Comparison of ENCODE assay signal across 22 cellular contexts in the genomic region with DNA sequence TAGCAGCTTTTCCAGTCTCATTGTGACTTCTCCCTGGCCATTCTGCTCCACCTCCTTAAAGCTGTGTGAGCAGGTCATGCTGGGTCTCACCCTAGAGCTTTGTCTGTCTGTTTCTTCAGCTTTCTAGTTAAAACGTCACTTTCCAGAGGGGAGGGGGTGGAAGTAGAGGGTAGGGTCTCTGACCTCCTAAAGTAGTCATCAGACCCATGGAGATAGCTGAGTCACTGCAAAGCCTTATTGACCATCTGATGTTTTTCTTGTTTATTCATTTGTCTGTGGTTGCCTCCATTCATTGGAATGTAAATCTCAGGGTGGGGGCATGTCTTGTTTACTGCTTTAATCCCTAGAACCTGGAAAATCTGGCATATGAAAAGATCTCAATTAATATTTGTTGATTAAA. TPM values are rescaled to one million over a fixed set of nuclear protein-coding genes. Genes with fewer than 3 reads are reported as not detected.
DNase-seq lines count a peak whose midpoint lies in the region; ATAC-seq, FAIRE-seq and TF ChIP-seq lines count a peak whose summit lies in the region.
"Had no signal": no experiment of that assay in that cellular context is flagged by ENCODE, and none has a peak within 500 bp of the region (broad histone marks: within the 10 kb centered on the region; RNA-seq: fewer than 3 reads in every experiment).

No MANE protein-coding gene starts in this region.

- peaks cover 4% of the 10 kb centered on the region for H3K4me1 ChIP-seq in HUES64 (ENCODE audit: insufficient read depth, low read length)
- peaks cover 10% of the 10 kb centered on the region for H3K4me1 ChIP-seq in astrocyte (ENCODE audit: insufficient read depth, low read length)
- no peaks in the 10 kb centered on the region for H3K4me1 ChIP-seq in A673 (ENCODE audit: insufficient read depth, low read length, poor library complexity, severe bottlenecking)
- H3K4me1 ChIP-seq in osteoblast (ENCODE audit: insufficient read depth, low read length) = peaks cover 3% of the 10 kb centered on the region
- H3K4me1 ChIP-seq: vagina had no signal

- H2AFZ ChIP-seq in astrocyte (ENCODE audit: low read depth, low read length) = no peak overlapping the region
- H2AFZ ChIP-seq in osteoblast (ENCODE audit: low read length) = no peak overlapping the region

- no peak overlapping the region for H3K9ac ChIP-seq in HUES64 (ENCODE audit: low read depth, low read length)
- H3K9ac ChIP-seq in astrocyte (ENCODE audit: low read length) = no peak overlapping the region

- peak overlapping the region; percentile 47 for H3K27ac Mint-ChIP-seq in astrocyte (ENCODE audit: unreplicated experiment)
- H3K27ac Mint-ChIP-seq in stimulated activated naive B cell treated with anti-CD40 and anti-IgM and Interleukin-4, amounts not matched to agents 10 μg/mL and 1 μg/mL and 100 μg/mL, for 72 hours = no peak overlapping the region
- H3K27ac Mint-ChIP-seq: activated naive CD4-positive, alpha-beta T cell treated with anti-CD3 and anti-CD28 coated beads for 36 hours; CD4-positive, CD25-positive, alpha-beta regulatory T cell; dendritic cell treated with granulocyte-macrophage colony-stimulating factor and Interleukin-4, amounts not matched to agents 40 ng/mL and 50 ng/mL, for 4 days; nephron had no signal

- no peak overlapping the region for H3K4me3 Mint-ChIP-seq in astrocyte (ENCODE audit: unreplicated experiment)
- no peak overlapping the region for H3K4me3 Mint-ChIP-seq in stimulated activated naive B cell treated with anti-CD40 and anti-IgM and Interleukin-4, amounts not matched to agents 10 μg/mL and 1 μg/mL and 100 μg/mL, for 72 hours
- H3K4me3 Mint-ChIP-seq: activated naive CD4-positive, alpha-beta T cell treated with anti-CD3 and anti-CD28 coated beads for 36 hours; CD4-positive, CD25-positive, alpha-beta regulatory T cell; dendritic cell treated with granulocyte-macrophage colony-stimulating factor and Interleukin-4, amounts not matched to agents 40 ng/mL and 50 ng/mL, for 4 days; nephron had no signal

- H3K4me1 Mint-ChIP-seq in astrocyte (ENCODE audit: low read depth, unreplicated experiment) = peaks cover 10% of the 10 kb centered on the region
- peaks cover 0 to 2% of the 10 kb centered on the region in 2 donors for H3K4me1 Mint-ChIP-seq in stimulated activated naive B cell treated with anti-CD40 and anti-IgM and Interleukin-4, amounts not matched to agents 10 μg/mL and 1 μg/mL and 100 μg/mL, for 72 hours
- H3K4me1 Mint-ChIP-seq: CD4-positive, CD25-positive, alpha-beta regulatory T cell; nephron had no signal

- intact Hi-C loops in A673 (cut with micrococcal nuclease; ENCODE audit: unreplicated experiment) = no loop called here

- H3K9me3 ChIP-seq in HUES64 (ENCODE audit: insufficient read depth, low read depth, low read length) = no peaks in the 10 kb centered on the region
- no peaks in the 10 kb centered on the region for H3K9me3 ChIP-seq in astrocyte (ENCODE audit: insufficient read depth, low read depth, low read length)
- no peaks in the 10 kb centered on the region for H3K9me3 ChIP-seq in A673 (ENCODE audit: low read depth, low read length, poor library complexity, severe bottlenecking)
- H3K9me3 ChIP-seq in osteoblast (ENCODE audit: low read depth, low read length) = no peaks in the 10 kb centered on the region
- H3K9me3 ChIP-seq: body of pancreas, vagina had no signal

- BruUV-seq in A673 (replicated peaks; lab: Mats Ljungman, UMichigan) = no TSS peak

- ATAC-seq in stimulated activated naive B cell treated with anti-CD40 and anti-IgM and Interleukin-4, amounts not matched to agents 10 μg/mL and 1 μg/mL and 100 μg/mL, for 72 hours (replicated peaks) = no peak
- ATAC-seq: body of pancreas had no signal

- H4K20me1 ChIP-seq in astrocyte (ENCODE audit: insufficient read depth, low read length) (no peaks in the 10 kb centered on the region), osteoblast (ENCODE audit: insufficient read depth, low read length) (no peaks in the 10 kb centered on the region)

- FAIRE-seq in astrocyte (lab: Jason Lieb, UNC) = no peak
- FAIRE-seq: islet of Langerhans had no signal

- no peaks in the 10 kb centered on the region for H3K9me3 Mint-ChIP-seq in astrocyte (ENCODE audit: unreplicated experiment)
- H3K9me3 Mint-ChIP-seq in stimulated activated naive B cell treated with anti-CD40 and anti-IgM and Interleukin-4, amounts not matched to agents 10 μg/mL and 1 μg/mL and 100 μg/mL, for 72 hours = no peaks in the 10 kb centered on the region
- H3K9me3 Mint-ChIP-seq: activated naive CD4-positive, alpha-beta T cell treated with anti-CD3 and anti-CD28 coated beads for 36 hours; CD4-positive, CD25-positive, alpha-beta regulatory T cell; dendritic cell treated with granulocyte-macrophage colony-stimulating factor and Interleukin-4, amounts not matched to agents 40 ng/mL and 50 ng/mL, for 4 days; nephron had no signal

- no peak overlapping the region for H3K4me3 ChIP-seq in HUES64 (ENCODE audit: low read length)
- no peak overlapping the region for H3K4me3 ChIP-seq in astrocyte (ENCODE audit: insufficient read depth, low read depth, low read length)
- no peak overlapping the region for H3K4me3 ChIP-seq in A673 (ENCODE audit: low read depth, low read length, poor library complexity, severe bottlenecking)
- no peak overlapping the region for H3K4me3 ChIP-seq in osteoblast (ENCODE audit: insufficient read depth, low read length)
- H3K4me3 ChIP-seq: body of pancreas, vagina had no signal

- no peaks in the 10 kb centered on the region for H3K27me3 ChIP-seq in HUES64 (ENCODE audit: insufficient read depth, low read length)
- no peaks in the 10 kb centered on the region for H3K27me3 ChIP-seq in astrocyte (ENCODE audit: insufficient read depth, low read length)
- H3K27me3 ChIP-seq in A673 (replicated peaks; ENCODE audit: insufficient read depth, low read depth, low read length, poor library complexity) = no peaks in the 10 kb centered on the region
- H3K27me3 ChIP-seq in osteoblast (ENCODE audit: insufficient read depth, low read length) = no peaks in the 10 kb centered on the region
- H3K27me3 ChIP-seq: body of pancreas, vagina had no signal

- WGBS in HUES64 = 0% methylated on average over 1 of the region's 1 CpG

- H3K27ac ChIP-seq in HUES64 (ENCODE audit: low read depth, low read length) = peak overlapping the region; percentile 25; the same call in 1 of the 2 replicates
- H3K27ac ChIP-seq in astrocyte (ENCODE audit: low read depth, low read length) = no peak overlapping the region
- H3K27ac ChIP-seq in A673 (ENCODE audit: low read depth, low read length, poor library complexity, severe bottlenecking) = no peak overlapping the region
- H3K27ac ChIP-seq in osteoblast (ENCODE audit: low read depth, low read length) = no peak overlapping the region
- H3K27ac ChIP-seq: body of pancreas, RWPE1, vagina had no signal

- H3K4me2 ChIP-seq in astrocyte (ENCODE audit: low read length) (no peak overlapping the region), osteoblast (ENCODE audit: insufficient read depth, low read length) (no peak overlapping the region)

- H3K27me3 Mint-ChIP-seq in astrocyte (ENCODE audit: low read depth, unreplicated experiment) = peaks cover 5% of the 10 kb centered on the region
- peaks cover 12 to 20% of the 10 kb centered on the region in 2 donors for H3K27me3 Mint-ChIP-seq in stimulated activated naive B cell treated with anti-CD40 and anti-IgM and Interleukin-4, amounts not matched to agents 10 μg/mL and 1 μg/mL and 100 μg/mL, for 72 hours

- no peaks in the 10 kb centered on the region for H3K36me3 ChIP-seq in HUES64 (ENCODE audit: insufficient read depth, low read length)
- no peaks in the 10 kb centered on the region for H3K36me3 ChIP-seq in astrocyte (ENCODE audit: insufficient read depth, low read length)
- H3K36me3 ChIP-seq in A673 (ENCODE audit: insufficient read depth, low read length, poor library complexity, severe bottlenecking) = no peaks in the 10 kb centered on the region
- no peaks in the 10 kb centered on the region for H3K36me3 ChIP-seq in osteoblast (ENCODE audit: insufficient read depth, low read length)
- H3K36me3 ChIP-seq: vagina had no signal

- DNase-seq in AG20443 (ENCODE audit: low spot score) = peak; percentile 10
- DNase-seq in astrocyte (ENCODE audit: low read depth) = no peak
- peak; percentile 37 for DNase-seq in iris pigment epithelial cell (ENCODE audit: low read depth)
- DNase-seq in stimulated activated naive B cell treated with anti-CD40 and anti-IgM and Interleukin-4, amounts not matched to agents 10 μg/mL and 1 μg/mL and 100 μg/mL, for 72 hours = no peak
- no peak for DNase-seq in A673 (ENCODE audit: low spot score)
- DNase-seq in stimulated activated CD4-positive, alpha-beta T cell treated with anti-CD3 and anti-CD28 coated beads, Interleukin-4, amount 100 ng/mL, for 4 hours = no peak
- no peak for DNase-seq in osteoblast (ENCODE audit: insufficient read length, low spot score, missing footprints)
- DNase-seq: ACHN; activated CD4-positive, alpha-beta T cell treated with anti-CD3 and anti-CD28 coated beads, Interleukin-2, amount 50 U/mL, for 48 hours; activated naive CD4-positive, alpha-beta T cell treated with anti-CD3 and anti-CD28 coated beads for 36 hours; activated T-cell treated with anti-CD3 and anti-CD28 coated beads, Interleukin-2, amount 50 U/mL, for 1 hour; body of pancreas; CD4-positive, CD25-positive, alpha-beta regulatory T cell; DND-41; erythroblast; NCI-H1436 had no signal

- H3K79me2 ChIP-seq in astrocyte (ENCODE audit: insufficient read depth, low read length) = no peaks in the 10 kb centered on the region
- H3K79me2 ChIP-seq in osteoblast (ENCODE audit: insufficient read depth, low read length) = no peaks in the 10 kb centered on the region

- CTCF ChIA-PET in A673 (lab: Charles Lee) = no interaction called here

- POLR2A ChIA-PET in A673 (lab: Charles Lee; ENCODE audit: low non-redundant PET) = no interaction called here

- no peak for TF ChIP-seq CTCF in astrocyte (IDR thresholded peaks at IDR 0.05; ENCODE audit: insufficient read depth, low read depth, low read length)
- TF ChIP-seq CTCF in A673 (conservative IDR thresholded peaks at IDR 0.05; ENCODE audit: low read depth, low read length) = no peak
- TF ChIP-seq CTCF in osteoblast (IDR thresholded peaks at IDR 0.05; ENCODE audit: extremely low read depth, low read depth, low read length) = no peak

- H3K36me3 Mint-ChIP-seq in astrocyte (ENCODE audit: low read depth, unreplicated experiment) = no peaks in the 10 kb centered on the region
- no peaks in the 10 kb centered on the region for H3K36me3 Mint-ChIP-seq in stimulated activated naive B cell treated with anti-CD40 and anti-IgM and Interleukin-4, amounts not matched to agents 10 μg/mL and 1 μg/mL and 100 μg/mL, for 72 hours
- H3K36me3 Mint-ChIP-seq: CD4-positive, CD25-positive, alpha-beta regulatory T cell had no signal

RNA-seq across cellular contexts. Expression of gene ELF3, which starts 52.7 kb away (rescaled TPM):
- 2.7 TPM for polyA plus RNA-seq in HUES64 (2013, experiment 1 of 2)
- 3.0 TPM for polyA plus RNA-seq in HUES64 (2013, experiment 2 of 2)
- total RNA-seq in astrocyte (2.5 and 2.9 TPM in 2 replicates), A673 (2021) (0.50 and 0.56 TPM in 2 replicates), osteoblast (under 0.01 TPM in 2 replicates)
- polyA plus RNA-seq: CD4-positive, CD25-positive, alpha-beta regulatory T cell had no signal

RNA-seq across cellular contexts. Expression of gene GPR37L1, which starts 59.6 kb away (rescaled TPM):
- 0.05 TPM for polyA plus RNA-seq in HUES64 (2013, experiment 1 of 2)
- polyA plus RNA-seq in HUES64 (2013, experiment 2 of 2) = 0.06 TPM
- not detected in 2 replicates for total RNA-seq in astrocyte
- not detected in 2 replicates for total RNA-seq in A673 (2021)
- not detected in 2 replicates for total RNA-seq in osteoblast
- total RNA-seq: activated naive CD4-positive, alpha-beta T cell treated with anti-CD3 and anti-CD28 coated beads for 36 hours; body of pancreas; CD4-positive, CD25-positive, alpha-beta regulatory T cell had no signal

Comparison
In these comparisons a context has a peak if more than half of its experiments do, and no peak if none do; other contexts are left out.
1. DNase-seq: peak in AG20443 (single experiment) and iris pigment epithelial cell (single experiment); none in astrocyte (single experiment), stimulated activated naive B cell treated with anti-CD40 and anti-IgM and Interleukin-4, amounts not matched to agents 10 μg/mL and 1 μg/mL and 100 μg/mL, for 72 hours (single experiment), A673 (single experiment), stimulated activated CD4-positive, alpha-beta T cell treated with anti-CD3 and anti-CD28 coated beads, Interleukin-4, amount 100 ng/mL, for 4 hours (0 of 2) and osteoblast (single experiment).